16 cellular contexts compared by ENCODE assay signal in genomic region chr11:123235687-123236261, GRCh38. TPM values are rescaled to one million over a fixed set of nuclear protein-coding genes. Genes with fewer than 3 reads are reported as not detected.
DNase-seq lines count a peak whose midpoint lies in the region; ATAC-seq and TF ChIP-seq lines count a peak whose summit lies in the region.
"Had no signal": no experiment of that assay in that cellular context is flagged by ENCODE, and none has a peak within 500 bp of the region (broad histone marks: within the 10 kb centered on the region; RNA-seq: fewer than 3 reads in every experiment).

No MANE protein-coding gene starts in this region.

- no peak overlapping the region for H3K9ac ChIP-seq in rectal smooth muscle tissue (ENCODE audit: low read length)
- H3K9ac ChIP-seq: parathyroid adenoma had no signal

- 22 to 39% methylated on average over 6 to 10 of the region's 10 CpGs for WGBS in gastroesophageal sphincter (ENCODE audit: low coverage in 1 of 2), 2 donors

- H3K4me1 ChIP-seq in gastroesophageal sphincter (peaks cover 0 to 51% (median 0%) of the 10 kb centered on the region in 3 donors), rectal smooth muscle tissue (ENCODE audit: control insufficient read depth, insufficient read depth, low read length) (peaks cover 19% of the 10 kb centered on the region)
- H3K4me1 ChIP-seq: gastrocnemius medialis, parathyroid adenoma had no signal

- CTCF ChIA-PET in GM10248 (lab: Yijun Ruan, JAX): interaction anchor here (9.2 kb wide), 1 partner anchor 10 kb away, joined by 72 read pairs; no protein-coding TSS in a partner anchor

- no peaks in the 10 kb centered on the region for H3K9me3 ChIP-seq in gastroesophageal sphincter
- H3K9me3 ChIP-seq: gastrocnemius medialis, tibial nerve had no signal

- H3K27me3 ChIP-seq in gastroesophageal sphincter (no peaks in the 10 kb centered on the region), rectal smooth muscle tissue (ENCODE audit: control insufficient read depth, insufficient read depth, low read length) (no peaks in the 10 kb centered on the region)
- H3K27me3 ChIP-seq: brain microvascular endothelial cell, gastrocnemius medialis, tibial nerve had no signal

- TF ChIP-seq EP300 in gastroesophageal sphincter (IDR thresholded peaks at IDR 0.05): no peak

- ATAC-seq in SK-N-SH treated with all-trans-retinoic acid at 6 μM for 48 hours (peak; percentile 59), gastroesophageal sphincter (peak; percentile 23), HG02642 (IDR thresholded peaks at IDR 0.05; ENCODE audit: poor library complexity, unreplicated experiment) (no peak)
- ATAC-seq: gastrocnemius medialis had no signal

- H3K36me3 ChIP-seq in gastroesophageal sphincter: no peaks in the 10 kb centered on the region
- no peaks in the 10 kb centered on the region for H3K36me3 ChIP-seq in rectal smooth muscle tissue (ENCODE audit: control insufficient read depth, insufficient read depth, low read length)
- H3K36me3 ChIP-seq: brain microvascular endothelial cell, gastrocnemius medialis, tibial nerve, WERI-Rb-1 had no signal

- H3K27ac ChIP-seq in gastroesophageal sphincter: peak overlapping the region; percentile 58 to 73 (median 68)
- H3K27ac ChIP-seq in rectal smooth muscle tissue (ENCODE audit: low read depth, low read length): peak overlapping the region; percentile 70
- H3K27ac ChIP-seq: brain microvascular endothelial cell, gastrocnemius medialis, parathyroid adenoma, WERI-Rb-1 had no signal

- H3K4me3 ChIP-seq in AG10803 (ENCODE audit: low read length): peak overlapping the region; percentile 1; the same call in 1 of the 2 replicates
- no peak overlapping the region for H3K4me3 ChIP-seq in gastroesophageal sphincter
- no peak overlapping the region for H3K4me3 ChIP-seq in rectal smooth muscle tissue (ENCODE audit: low read length)
- H3K4me3 ChIP-seq: gastrocnemius medialis had no signal

- no peak for TF ChIP-seq POLR2A in gastroesophageal sphincter (IDR thresholded peaks at IDR 0.05)

- peak; percentile 79 for DNase-seq in AG10803 (ENCODE audit: low read depth)
- DNase-seq in NOMO-1 (lab: John Stamatoyannopoulos, UW; ENCODE audit: unreplicated experiment in 2 of 2): no peak
- DNase-seq in GM10248 (ENCODE audit: extremely low spot score): no peak
- no peak for DNase-seq in NCI-H1105 (lab: John Stamatoyannopoulos, UW)
- DNase-seq: brain microvascular endothelial cell, midbrain, NCI-H187 treated with DMSO at 0.1 percent for 48 hours, NCI-H510A had no signal

- POLR2A ChIA-PET in GM10248 (lab: Yijun Ruan, JAX): no interaction called here

- TF ChIP-seq CTCF in AG10803 (conservative IDR thresholded peaks at IDR 0.05; ENCODE audit: low read length): peak; percentile 40
- peak in 1 of 4 experiments; percentile 45 for TF ChIP-seq CTCF in gastroesophageal sphincter (IDR thresholded peaks at IDR 0.05)
- TF ChIP-seq CTCF in GM10248 (IDR thresholded peaks at IDR 0.05; ENCODE audit: control extremely low read depth, extremely low read depth, low read depth, missing control alignments): no peak

TF ChIP-seq in SK-N-SH treated with all-trans-retinoic acid at 6 μM for 48 hours, 23 proteins besides CTCF, POLR2A, EP300 and RAD21 (continues in another document):
- TF ChIP-seq PATZ1 (CRISPR knock-in tag; IDR thresholded peaks at IDR 0.05; ENCODE audit: borderline replicate concordance) (no peak), BACH2 (CRISPR knock-in tag; IDR thresholded peaks at IDR 0.05; ENCODE audit: borderline replicate concordance) (no peak), ARNTL (CRISPR knock-in tag; IDR thresholded peaks at IDR 0.05; ENCODE audit: borderline replicate concordance, low read depth) (no peak), CREB5 (CRISPR knock-in tag; IDR thresholded peaks at IDR 0.05; ENCODE audit: low read depth) (peak; percentile 15; the same call in 1 of the 2 replicates), RARB (CRISPR knock-in tag; IDR thresholded peaks at IDR 0.05) (no peak), ESRRG (CRISPR knock-in tag; IDR thresholded peaks at IDR 0.05) (no peak), ZFP3 (CRISPR knock-in tag; IDR thresholded peaks at IDR 0.05) (no peak), CSRNP3 (CRISPR knock-in tag; IDR thresholded peaks at IDR 0.05) (no peak), ZNF70 (CRISPR knock-in tag; IDR thresholded peaks at IDR 0.05) (no peak), POU6F1 (CRISPR knock-in tag; IDR thresholded peaks at IDR 0.05; ENCODE audit: borderline replicate concordance, low read depth) (no peak), PPARA (CRISPR knock-in tag; IDR thresholded peaks at IDR 0.05; ENCODE audit: borderline replicate concordance) (no peak), GLIS3 (CRISPR knock-in tag; IDR thresholded peaks at IDR 0.05) (no peak), ZNF565 (CRISPR knock-in tag; conservative IDR thresholded peaks at IDR 0.05; ENCODE audit: low read depth) (no peak), ZC3H10 (CRISPR knock-in tag; IDR thresholded peaks at IDR 0.05) (no peak)

RNA-seq across cellular contexts. Expression of gene CLMP, which starts 40.7 kb away (rescaled TPM):
- total RNA-seq in gastroesophageal sphincter: 100 to 1,000 TPM in 3 of 4 donors, 10 to 100 TPM in 1; 89.1 to 274 (median 151) TPM
